13 cellular contexts compared by ENCODE assay signal in the genomic region with DNA sequence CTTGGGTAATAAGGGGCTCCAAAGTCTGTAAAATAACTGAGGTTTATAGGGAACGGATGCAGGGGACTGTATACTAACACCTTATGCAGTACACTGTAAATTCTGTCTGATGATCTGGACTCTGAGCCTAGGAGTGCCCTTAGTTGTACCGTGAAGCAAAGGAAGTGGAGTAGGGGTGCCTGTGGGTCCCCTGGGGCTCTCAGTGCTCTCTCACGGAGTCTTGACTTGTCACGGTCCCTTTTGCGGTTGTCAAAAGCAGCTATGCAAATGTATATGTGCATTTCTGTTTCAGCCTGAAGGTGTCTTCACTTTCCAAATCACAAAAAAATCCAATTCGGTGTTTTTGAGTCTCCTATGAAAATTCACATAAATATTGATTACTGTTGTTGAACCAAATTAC. TPM values are rescaled to one million over a fixed set of nuclear protein-coding genes. Genes with fewer than 3 reads are reported as not detected.
DNase-seq lines count a peak whose midpoint lies in the region; ATAC-seq lines count a peak whose summit lies in the region.
"Had no signal": no experiment of that assay in that cellular context is flagged by ENCODE, and none has a peak within 500 bp of the region (broad histone marks: within the 10 kb centered on the region; RNA-seq: fewer than 3 reads in every experiment).

No MANE protein-coding gene starts in this region.

- in situ Hi-C loops in G401 (cut with HindIII; ENCODE audit: low sequenced_read_pairs): no loop called here

- H3K27me3 Mint-ChIP-seq in activated CD8-positive, alpha-beta T cell treated with anti-CD3 and anti-CD28 coated beads, Interleukin-2, amount 10 ng/mL, durations not matched to agents 7 days and 5 days (ENCODE audit: low read depth): peaks cover 5% of the 10 kb centered on the region

- H3K4me3 Mint-ChIP-seq in activated CD8-positive, alpha-beta T cell treated with anti-CD3 and anti-CD28 coated beads, Interleukin-2, amount 10 ng/mL, durations not matched to agents 7 days and 5 days: no peak overlapping the region

- no peak overlapping the region for H3K27ac Mint-ChIP-seq in activated CD8-positive, alpha-beta T cell treated with anti-CD3 and anti-CD28 coated beads, Interleukin-2, amount 10 ng/mL, durations not matched to agents 7 days and 5 days

- POLR2A ChIA-PET in activated CD8-positive, alpha-beta T cell treated with anti-CD3 and anti-CD28 coated beads, Interleukin-2, amount 10 ng/mL, durations not matched to agents 7 days and 5 days (lab: Charles Lee): no interaction called here

- no peaks in the 10 kb centered on the region for H3K36me3 Mint-ChIP-seq in activated CD8-positive, alpha-beta T cell treated with anti-CD3 and anti-CD28 coated beads, Interleukin-2, amount 10 ng/mL, durations not matched to agents 7 days and 5 days (ENCODE audit: low read depth)

- H3K4me1 Mint-ChIP-seq in activated CD8-positive, alpha-beta T cell treated with anti-CD3 and anti-CD28 coated beads, Interleukin-2, amount 10 ng/mL, durations not matched to agents 7 days and 5 days (ENCODE audit: low read depth): no peaks in the 10 kb centered on the region

- H3K9me3 Mint-ChIP-seq in activated CD8-positive, alpha-beta T cell treated with anti-CD3 and anti-CD28 coated beads, Interleukin-2, amount 10 ng/mL, durations not matched to agents 7 days and 5 days (ENCODE audit: insufficient read depth): no peaks in the 10 kb centered on the region

- DNase-seq in NCI-H187 (lab: John Stamatoyannopoulos, UW): peak; percentile 37 to 65
- no peak for DNase-seq in NCI-H187 treated with DMSO at 0.1 percent for 48 hours (lab: John Stamatoyannopoulos, UW)
- no peak for DNase-seq in activated CD8-positive, alpha-beta T cell treated with anti-CD3 and anti-CD28 coated beads, Interleukin-2, amount 10 ng/mL, durations not matched to agents 7 days and 5 days
- DNase-seq in DMS 273 treated with DMSO at 0.1 percent for 48 hours (lab: John Stamatoyannopoulos, UW): no peak
- no peak for DNase-seq in HT-29 (ENCODE audit: low spot score)
- no peak for DNase-seq in G401 (ENCODE audit: low spot score)
- DNase-seq: brain microvascular endothelial cell, DMS79 treated with DMSO at 0.1 percent for 48 hours, NCI-H1092 treated with DMSO at 0.1 percent for 48 hours had no signal

- peak; percentile 100 for ATAC-seq in GM21786 (IDR thresholded peaks at IDR 0.05; ENCODE audit: unreplicated experiment)
- ATAC-seq in HG03175 (IDR thresholded peaks at IDR 0.05; ENCODE audit: unreplicated experiment): peak; percentile 100
- no peak for ATAC-seq in activated CD8-positive, alpha-beta T cell treated with anti-CD3 and anti-CD28 coated beads, Interleukin-2, amount 10 ng/mL, durations not matched to agents 7 days and 5 days

- CTCF ChIA-PET in activated CD8-positive, alpha-beta T cell treated with anti-CD3 and anti-CD28 coated beads, Interleukin-2, amount 10 ng/mL, durations not matched to agents 7 days and 5 days (lab: Charles Lee): no interaction called here

RNA-seq across cellular contexts. Expression of a gene that starts 17.8 kb away (rescaled TPM):
- not detected for total RNA-seq in activated CD8-positive, alpha-beta T cell treated with anti-CD3 and anti-CD28 coated beads, Interleukin-2, amount 10 ng/mL, durations not matched to agents 7 days and 5 days
- not detected in 2 replicates for total RNA-seq in HT-29 (2014; rRNA removed; shearing (Covaris generic))
- not detected in 2 replicates for total RNA-seq in G401 (2014; rRNA removed; shearing (Covaris generic))
- total RNA-seq: myocyte, skeletal muscle tissue had no signal

Comparison
In these comparisons a context has a peak if more than half of its experiments do, and no peak if none do; other contexts are left out.
1. DNase-seq: peak in NCI-H187 (2 of 2); none in NCI-H187 treated with DMSO at 0.1 percent for 48 hours (single experiment), activated CD8-positive, alpha-beta T cell treated with anti-CD3 and anti-CD28 coated beads, Interleukin-2, amount 10 ng/mL, durations not matched to agents 7 days and 5 days (single experiment), DMS 273 treated with DMSO at 0.1 percent for 48 hours (single experiment), HT-29 (single experiment) and G401 (single experiment).